9 cellular contexts compared by ENCODE assay signal in genomic region chr11:66842501-66842895, GRCh38. TPM values are rescaled to one million over a fixed set of nuclear protein-coding genes. Genes with fewer than 3 reads are reported as not detected.
DNase-seq lines count a peak whose midpoint lies in the region; ATAC-seq, FAIRE-seq and TF ChIP-seq lines count a peak whose summit lies in the region.
"Had no signal": no experiment of that assay in that cellular context is flagged by ENCODE, and none has a peak within 500 bp of the region (broad histone marks: within the 10 kb centered on the region; RNA-seq: fewer than 3 reads in every experiment).

No MANE protein-coding gene starts in this region.

- peaks cover 32% of the 10 kb centered on the region for H3K4me1 Mint-ChIP-seq in brain
- peaks cover 23% of the 10 kb centered on the region for H3K4me1 Mint-ChIP-seq in mesothelial cell of epicardium

- peaks cover 9% of the 10 kb centered on the region for H3K27me3 Mint-ChIP-seq in brain
- no peaks in the 10 kb centered on the region for H3K27me3 Mint-ChIP-seq in mesothelial cell of epicardium (ENCODE audit: low read depth)

- TF ChIP-seq CTCF in AG04449 (IDR thresholded peaks at IDR 0.05; ENCODE audit: insufficient read depth, low read length, missing control alignments) = no peak
- no peak for TF ChIP-seq CTCF in brain (conservative IDR thresholded peaks at IDR 0.05)
- TF ChIP-seq CTCF in mesothelial cell of epicardium (IDR thresholded peaks at IDR 0.05; ENCODE audit: unreplicated experiment) = no peak

- peak overlapping the region; percentile 87 to 95 (median 89) for H3K4me3 Mint-ChIP-seq in brain
- peak overlapping the region; percentile 93 for H3K4me3 Mint-ChIP-seq in mesothelial cell of epicardium

- H3K27ac Mint-ChIP-seq in brain = peak overlapping the region; percentile 87 to 97 (median 93)
- peak overlapping the region; percentile 93 for H3K27ac Mint-ChIP-seq in mesothelial cell of epicardium

- POLR2A ChIA-PET in AG04449 (lab: Yijun Ruan, JAX) = interaction anchor here (0.6 kb wide), 1 partner anchor 13 kb away, joined by 4 read pairs; no protein-coding TSS in a partner anchor

- FAIRE-seq in RCC 7860 (lab: Jason Lieb, UNC) = no peak
- FAIRE-seq: islet of Langerhans had no signal

- peak; percentile 8 for ATAC-seq in HG03460 (IDR thresholded peaks at IDR 0.05; ENCODE audit: unreplicated experiment)
- ATAC-seq in HG03442 (IDR thresholded peaks at IDR 0.05; ENCODE audit: unreplicated experiment) = no peak

- peaks cover 19% of the 10 kb centered on the region for H3K36me3 Mint-ChIP-seq in brain
- H3K36me3 Mint-ChIP-seq in mesothelial cell of epicardium = peaks cover 3% of the 10 kb centered on the region

- H3K4me3 ChIP-seq in AG04449 (ENCODE audit: low read depth, low read length) = peak overlapping the region; percentile 98

- H3K9me3 Mint-ChIP-seq in brain (no peaks in the 10 kb centered on the region), mesothelial cell of epicardium (no peaks in the 10 kb centered on the region)

- no peak for DNase-seq in AG04449 (ENCODE audit: low read depth, low spot score)
- no peak for DNase-seq in mesothelial cell of epicardium (ENCODE audit: low spot score in 2 of 2, unreplicated experiment in 2 of 2)
- no peak for DNase-seq in HK-2 (ENCODE audit: unreplicated experiment)
- no peak for DNase-seq in KG1 (lab: John Stamatoyannopoulos, UW)
- DNase-seq in RCC 7860 (ENCODE audit: low spot score) = no peak

- CTCF ChIA-PET in AG04449 (lab: Yijun Ruan, JAX) = interaction anchor here (0.8 to 2.0 kb wide), 10 partner anchors 8 to 211 kb away, joined by 3 to 8 read pairs (median 4); no protein-coding TSS in a partner anchor

RNA-seq across cellular contexts. Expression of gene RCE1, which starts 0.7 kb away (rescaled TPM):
- 24.2 TPM for polyA plus RNA-seq in brain (ENCODE audit: insufficient read depth, low read depth, low replicate concordance)
- total RNA-seq in mesothelial cell of epicardium = 27.0 to 27.8 TPM (median 27.2 TPM) in 3 replicates

RNA-seq across cellular contexts. Expression of gene LRFN4, which starts 14.4 kb away (rescaled TPM):
- polyA plus RNA-seq in brain (ENCODE audit: insufficient read depth, low read depth, low replicate concordance) = 34.4 TPM
- total RNA-seq in mesothelial cell of epicardium = 26.6 to 28.1 TPM (median 27.5 TPM) in 3 replicates
